ENCODE assay signal across 19 cellular contexts in the genomic region with DNA sequence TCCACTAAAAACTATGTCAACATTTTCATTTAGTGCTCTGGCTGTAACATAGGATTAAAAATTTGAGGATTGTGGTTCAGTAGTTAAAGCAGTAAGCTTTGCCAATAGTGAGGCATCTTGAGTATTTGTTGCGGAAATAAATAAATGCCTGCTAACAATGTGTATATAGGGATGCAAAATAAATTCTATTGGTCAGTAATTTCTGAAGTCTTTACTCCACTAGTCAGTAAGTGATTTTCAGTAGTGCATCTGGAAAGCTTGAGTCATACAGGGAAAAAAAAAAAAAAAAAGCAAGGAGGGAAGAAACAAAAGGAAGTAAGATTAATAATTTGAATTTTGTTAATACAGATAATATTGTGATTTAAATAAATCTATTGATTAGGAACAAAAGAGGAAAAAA. TPM values are rescaled to one million over a fixed set of nuclear protein-coding genes. Genes with fewer than 3 reads are reported as not detected.
DNase-seq lines count a peak whose midpoint lies in the region; ATAC-seq and TF ChIP-seq lines count a peak whose summit lies in the region.
"Had no signal": no experiment of that assay in that cellular context is flagged by ENCODE, and none has a peak within 500 bp of the region (broad histone marks: within the 10 kb centered on the region; RNA-seq: fewer than 3 reads in every experiment).

No MANE protein-coding gene starts in this region.

- peaks cover 10% of the 10 kb centered on the region for H3F3A ChIP-seq in GM23248 (ENCODE audit: insufficient read depth)

- H4K20me1 ChIP-seq in GM23248 (ENCODE audit: insufficient read depth), result peaks cover 67% of the 10 kb centered on the region

- no peak overlapping the region for H3K9ac ChIP-seq in GM23248
- H3K9ac ChIP-seq: neural progenitor cell had no signal

- no peak overlapping the region for H3K4me2 ChIP-seq in GM23248 (ENCODE audit: unreplicated experiment)
- H3K4me2 ChIP-seq: neural progenitor cell had no signal

- no peaks in the 10 kb centered on the region for H3K27me3 Mint-ChIP-seq in activated T-helper 17 cell treated with anti-CD3 and anti-CD28 coated beads, Interleukin-2, amount 50 U/mL, for 72 hours
- H3K27me3 Mint-ChIP-seq in progenitor cell of endocrine pancreas, result no peaks in the 10 kb centered on the region
- H3K27me3 Mint-ChIP-seq: memory B cell had no signal

- H3K9me3 ChIP-seq in GM23248 (ENCODE audit: low read depth), result no peaks in the 10 kb centered on the region
- H3K9me3 ChIP-seq: ascending aorta, thoracic aorta had no signal

- no peaks in the 10 kb centered on the region for H3K36me3 ChIP-seq in GM23248 (ENCODE audit: low read depth)
- H3K36me3 ChIP-seq: ascending aorta, thoracic aorta had no signal

- no peak overlapping the region for H2AFZ ChIP-seq in GM23248
- H2AFZ ChIP-seq: neural progenitor cell had no signal

- H3K9me2 ChIP-seq in GM23248 (ENCODE audit: insufficient read depth), result no peaks in the 10 kb centered on the region

- H3K36me3 Mint-ChIP-seq in activated T-helper 17 cell treated with anti-CD3 and anti-CD28 coated beads, Interleukin-2, amount 50 U/mL, for 72 hours (ENCODE audit: low read depth), result peaks cover 5% of the 10 kb centered on the region
- H3K36me3 Mint-ChIP-seq in progenitor cell of endocrine pancreas (ENCODE audit: insufficient read depth), result peaks cover 23% of the 10 kb centered on the region

- no peak overlapping the region for H3K4me3 ChIP-seq in GM23248
- no peak overlapping the region for H3K4me3 ChIP-seq in fibroblast of pulmonary artery (replicated peaks; ENCODE audit: low read depth, low read length)
- H3K4me3 ChIP-seq: ascending aorta, neural progenitor cell, thoracic aorta had no signal

- no peak overlapping the region for H3K4me3 Mint-ChIP-seq in activated T-helper 17 cell treated with anti-CD3 and anti-CD28 coated beads, Interleukin-2, amount 50 U/mL, for 72 hours
- H3K4me3 Mint-ChIP-seq in progenitor cell of endocrine pancreas (ENCODE audit: low read depth), result no peak overlapping the region
- H3K4me3 Mint-ChIP-seq: activated CD8-positive, alpha-beta T cell treated with anti-CD3 and anti-CD28 coated beads, Interleukin-2, amount 10 ng/mL, durations not matched to agents 7 days and 5 days; memory B cell; neural progenitor cell had no signal

- DNase-seq in GM23248, result peak; percentile 60
- peak; percentile 52 for DNase-seq in fibroblast of pulmonary artery (ENCODE audit: low read depth)
- DNase-seq in progenitor cell of endocrine pancreas (ENCODE audit: low spot score, unreplicated experiment), result no peak
- DNase-seq in mesenteric fat pad (ENCODE audit: low spot score), result no peak
- DNase-seq in SHP77 (lab: John Stamatoyannopoulos, UW), result no peak
- DNase-seq: activated CD8-positive, alpha-beta T cell treated with anti-CD3 and anti-CD28 coated beads, Interleukin-2, amount 10 ng/mL, durations not matched to agents 7 days and 5 days; NCI-H1092; NCI-H82; right cardiac atrium; stimulated activated CD4-positive, alpha-beta T cell treated with anti-CD3 and anti-CD28 coated beads, Interleukin-2, amount 100 ng/mL, for 24 hours; SW 1271 had no signal

- H3K79me2 ChIP-seq in GM23248 (ENCODE audit: insufficient read depth), result peaks cover 100% of the 10 kb centered on the region

- H3K4me1 ChIP-seq in GM23248 (ENCODE audit: insufficient read depth), result peaks cover 21% of the 10 kb centered on the region
- H3K4me1 ChIP-seq: ascending aorta, neural progenitor cell had no signal

- peak overlapping the region; percentile 2; the same call in 1 of the 2 replicates for H3K27ac ChIP-seq in GM23248
- H3K27ac ChIP-seq: ascending aorta, neural progenitor cell, thoracic aorta had no signal

- in situ Hi-C loops in GM23248 (cut with MboI), result no loop called here

- no peaks in the 10 kb centered on the region for H3K27me3 ChIP-seq in GM23248 (replicated peaks; ENCODE audit: insufficient read depth)
- H3K27me3 ChIP-seq: ascending aorta, neural progenitor cell had no signal

- H3K4me1 Mint-ChIP-seq in activated T-helper 17 cell treated with anti-CD3 and anti-CD28 coated beads, Interleukin-2, amount 50 U/mL, for 72 hours, result peaks cover 54% of the 10 kb centered on the region
- peaks cover 1% of the 10 kb centered on the region for H3K4me1 Mint-ChIP-seq in progenitor cell of endocrine pancreas (ENCODE audit: low read depth)
- H3K4me1 Mint-ChIP-seq: neural progenitor cell had no signal

- 55 to 73% methylated on average over 1 of the region's 1 CpG for WGBS in GM23248 (ENCODE audit: low coverage in 1 of 2, low lambda C conversion rate in 2 of 2, missing lambda C conversion rate in 2 of 2), 2 experiments

- peak overlapping the region; percentile 29 for H3K27ac Mint-ChIP-seq in activated T-helper 17 cell treated with anti-CD3 and anti-CD28 coated beads, Interleukin-2, amount 50 U/mL, for 72 hours
- peak overlapping the region; percentile 16 for H3K27ac Mint-ChIP-seq in progenitor cell of endocrine pancreas
- H3K27ac Mint-ChIP-seq: activated CD8-positive, alpha-beta T cell treated with anti-CD3 and anti-CD28 coated beads, Interleukin-2, amount 10 ng/mL, durations not matched to agents 7 days and 5 days; activated T-helper 2 cell treated with anti-CD3 and anti-CD28 coated beads, Interferon-gamma antibody, Interleukin-2, Interleukin-4, amounts not matched to agents 10 μg/mL and 5 μg/mL and 100 μg/mL, durations not matched to agents 14 hours and 24 hours and 36 hours; memory B cell; neural progenitor cell had no signal

- TF ChIP-seq CTCF in fibroblast of pulmonary artery (IDR thresholded peaks at IDR 0.05; ENCODE audit: low read length, missing control alignments) (no peak), progenitor cell of endocrine pancreas (IDR thresholded peaks at IDR 0.05; ENCODE audit: unreplicated experiment) (no peak)

- H3K9me3 Mint-ChIP-seq in activated T-helper 17 cell treated with anti-CD3 and anti-CD28 coated beads, Interleukin-2, amount 50 U/mL, for 72 hours, result no peaks in the 10 kb centered on the region
- peaks cover 27% of the 10 kb centered on the region for H3K9me3 Mint-ChIP-seq in progenitor cell of endocrine pancreas (ENCODE audit: low read depth)

- ATAC-seq in activated T-helper 17 cell treated with anti-CD3 and anti-CD28 coated beads, Interleukin-2, amount 50 U/mL, for 72 hours (replicated peaks), result no peak
- no peak for ATAC-seq in GM21526 (IDR thresholded peaks at IDR 0.05; ENCODE audit: low FRiP score, unreplicated experiment)
- ATAC-seq: activated CD8-positive, alpha-beta T cell treated with anti-CD3 and anti-CD28 coated beads, Interleukin-2, amount 10 ng/mL, durations not matched to agents 7 days and 5 days; HCT116; right cardiac atrium had no signal

RNA-seq across cellular contexts. Expression of a gene that starts 21.0 kb away (rescaled TPM):
- total RNA-seq in GM23248 (2014; rRNA removed; shearing (Covaris generic)), result 12.5 and 16.9 TPM in 2 replicates
- polyA plus RNA-seq in GM23248 (2016; fragmentation: Nextera tagmentation; extraction: Ambion mirVana), result 15.1 and 15.7 TPM in 2 replicates
- total RNA-seq in activated T-helper 17 cell treated with anti-CD3 and anti-CD28 coated beads, Interleukin-2, amount 50 U/mL, for 72 hours, result 10 to 100 TPM; 48.3 to 50.9 TPM
- total RNA-seq in progenitor cell of endocrine pancreas, result 85.6 and 88.0 TPM in 2 replicates
- 57.3 TPM for total RNA-seq in mesenteric fat pad

Comparison
In these comparisons a context has a peak if more than half of its experiments do, and no peak if none do; other contexts are left out.
1. DNase-seq: peak in GM23248 (single experiment) and fibroblast of pulmonary artery (single experiment); none in progenitor cell of endocrine pancreas (single experiment), mesenteric fat pad (single experiment) and SHP77 (0 of 2).